Comparison of ENCODE assay signal across 12 cellular contexts in genomic region chr12:115963030-115963480, GRCh38.
DNase-seq lines count a peak whose midpoint lies in the region; ATAC-seq and TF ChIP-seq lines count a peak whose summit lies in the region.
"Had no signal": no experiment of that assay in that cellular context is flagged by ENCODE, and none has a peak within 500 bp of the region (broad histone marks: within the 10 kb centered on the region; RNA-seq: fewer than 3 reads in every experiment).

No MANE protein-coding gene starts in this region.

- TF ChIP-seq CTCF in AG10803 (conservative IDR thresholded peaks at IDR 0.05; ENCODE audit: low read length): no peak

- H3K9me3 Mint-ChIP-seq in effector memory CD8-positive, alpha-beta T cell: no peaks in the 10 kb centered on the region
- H3K9me3 Mint-ChIP-seq: CD4-positive, alpha-beta T cell had no signal

- no peak overlapping the region for H3K27ac Mint-ChIP-seq in effector memory CD8-positive, alpha-beta T cell
- H3K27ac Mint-ChIP-seq: CD4-positive, alpha-beta T cell had no signal

- DNase-seq in AG10803 (ENCODE audit: low read depth): peak; percentile 40
- DNase-seq in HK-2 (ENCODE audit: unreplicated experiment): peak; percentile 25
- DNase-seq in astrocyte of the hippocampus (ENCODE audit: low read depth, low spot score): peak; percentile 67
- peak; percentile 67 for DNase-seq in kidney tubule cell (ENCODE audit: low spot score)
- DNase-seq in stimulated activated CD4-positive, alpha-beta T cell treated with anti-CD3 and anti-CD28 coated beads, Interleukin-12 subunit alpha, Interleukin-12 subunit beta, amount 100 ng/mL, for 4 hours: no peak
- DNase-seq in effector memory CD8-positive, alpha-beta T cell: no peak
- no peak for DNase-seq in globus pallidus (ENCODE audit: low spot score)
- DNase-seq: aorta; CD4-positive, alpha-beta T cell; NCI-H2107 had no signal

- peaks cover 0 to 7% of the 10 kb centered on the region in 2 donors for H3K4me1 Mint-ChIP-seq in effector memory CD8-positive, alpha-beta T cell (ENCODE audit: low read depth in 2 of 2)

- H3K4me3 Mint-ChIP-seq in effector memory CD8-positive, alpha-beta T cell: no peak overlapping the region
- H3K4me3 Mint-ChIP-seq: CD4-positive, alpha-beta T cell had no signal

- peaks cover 69% of the 10 kb centered on the region for H3K36me3 Mint-ChIP-seq in effector memory CD8-positive, alpha-beta T cell (ENCODE audit: insufficient read depth)

- H3K4me3 ChIP-seq in AG10803 (ENCODE audit: low read length): no peak overlapping the region
- H3K4me3 ChIP-seq: right atrium auricular region had no signal

- ATAC-seq in HG02870 (IDR thresholded peaks at IDR 0.05; ENCODE audit: unreplicated experiment): no peak
- ATAC-seq in effector memory CD8-positive, alpha-beta T cell (replicated peaks): no peak

- H3K27me3 Mint-ChIP-seq in effector memory CD8-positive, alpha-beta T cell: no peaks in the 10 kb centered on the region
- H3K27me3 Mint-ChIP-seq: CD4-positive, alpha-beta T cell had no signal

Comparison
In these comparisons a context has a peak if more than half of its experiments do, and no peak if none do; other contexts are left out.
1. DNase-seq: peak in AG10803 (single experiment), HK-2 (single experiment), astrocyte of the hippocampus (single experiment) and kidney tubule cell (single experiment); none in stimulated activated CD4-positive, alpha-beta T cell treated with anti-CD3 and anti-CD28 coated beads, Interleukin-12 subunit alpha, Interleukin-12 subunit beta, amount 100 ng/mL, for 4 hours (single experiment), effector memory CD8-positive, alpha-beta T cell (0 of 3) and globus pallidus (single experiment).